ENCODE assay signal across 15 cellular contexts in the genomic region with DNA sequence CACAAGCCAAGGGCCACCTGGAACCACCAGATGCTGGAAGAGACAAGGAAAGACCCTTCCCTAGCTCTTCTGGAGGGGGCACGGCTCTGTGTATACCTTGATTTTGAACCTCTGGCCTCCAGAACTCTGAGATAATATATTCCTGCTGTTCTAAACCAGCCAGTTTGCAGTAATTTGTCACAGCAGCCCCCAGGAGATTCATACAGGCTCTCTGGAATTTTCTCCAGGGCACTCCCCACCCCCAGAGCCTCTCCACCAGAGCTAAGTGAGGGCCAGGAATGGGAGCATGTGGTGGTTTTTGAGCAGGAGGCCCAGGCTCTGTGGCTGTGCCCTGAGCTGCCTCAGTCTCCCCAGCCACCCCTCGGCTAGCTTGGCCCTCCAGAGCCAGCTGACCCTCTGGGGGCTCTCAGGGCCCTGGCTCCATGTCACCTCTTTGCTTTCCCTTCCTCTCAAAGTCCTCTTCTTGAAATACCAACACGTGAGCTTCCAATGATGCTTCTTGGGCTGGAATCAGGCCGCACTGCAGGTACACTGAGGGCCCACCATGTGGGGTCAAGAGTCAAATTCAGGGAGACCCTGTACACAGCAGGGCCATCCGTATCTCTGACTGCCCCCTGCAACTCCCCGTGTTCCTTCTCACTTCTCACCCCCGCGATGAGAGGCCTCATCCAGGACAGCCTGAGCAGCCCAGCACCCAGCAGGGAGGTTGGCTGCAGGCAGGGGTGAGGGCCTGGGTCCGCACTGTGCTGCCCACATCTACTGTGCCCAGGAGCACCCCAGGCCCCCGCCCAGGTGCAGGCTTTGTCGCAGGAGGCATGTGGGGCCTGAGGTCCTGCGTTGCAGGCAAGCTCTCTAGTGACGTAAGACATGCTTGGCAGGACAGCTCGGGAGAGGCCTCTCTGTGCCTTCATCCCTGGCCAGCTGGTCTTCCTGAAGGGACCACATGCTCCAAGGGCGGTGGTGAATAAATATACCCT.
"Had no signal": no experiment of that assay in that cellular context is flagged by ENCODE, and none has a peak within 500 bp of the region (broad histone marks: within the 10 kb centered on the region; RNA-seq: fewer than 3 reads in every experiment).

No MANE protein-coding gene starts in this region.

- DNase-seq: activated CD4-positive, alpha-beta T cell treated with anti-CD3 and anti-CD28 coated beads, Interleukin-2, amount 50 U/mL, for 4 hours; activated gamma-delta T cell; activated T-cell treated with anti-CD3 and anti-CD28 coated beads, Interleukin-2, amount 50 U/mL, for 72 hours; effector CD4-positive, alpha-beta T cell; gastrocnemius medialis; natural killer cell; occipital lobe; psoas muscle; right lobe of liver; stomach had no signal

- H3K4me3 Mint-ChIP-seq: activated T-cell treated with anti-CD3 and anti-CD28 coated beads, Interleukin-2, amount 50 U/mL, for 72 hours; natural killer cell; T-helper 2 cell treated with Interferon-gamma antibody and Interleukin-4, amounts not matched to agents 5 μg/mL and 100 μg/mL, for 36 hours had no signal

- H3K27ac ChIP-seq: cardiac muscle cell, gastrocnemius medialis, psoas muscle, right lobe of liver, stomach, thoracic aorta had no signal

- H3K9me3 Mint-ChIP-seq: activated naive CD4-positive, alpha-beta T cell treated with anti-CD3 and anti-CD28 coated beads, Interleukin-2, amount 50 U/mL, for 72 hours; activated T-cell treated with anti-CD3 and anti-CD28 coated beads, Interleukin-2, amount 50 U/mL, for 72 hours; natural killer cell; T-helper 2 cell treated with Interferon-gamma antibody and Interleukin-4, amounts not matched to agents 5 μg/mL and 100 μg/mL, for 36 hours had no signal

- H3K27ac Mint-ChIP-seq: activated naive CD4-positive, alpha-beta T cell treated with anti-CD3 and anti-CD28 coated beads, Interleukin-2, amount 50 U/mL, for 72 hours; activated T-cell treated with anti-CD3 and anti-CD28 coated beads, Interleukin-2, amount 50 U/mL, for 72 hours; natural killer cell; T-helper 2 cell treated with Interferon-gamma antibody and Interleukin-4, amounts not matched to agents 5 μg/mL and 100 μg/mL, for 36 hours had no signal

- H3K36me3 Mint-ChIP-seq: activated naive CD4-positive, alpha-beta T cell treated with anti-CD3 and anti-CD28 coated beads, Interleukin-2, amount 50 U/mL, for 72 hours; natural killer cell had no signal

- ATAC-seq: activated CD4-positive, CD25-positive, alpha-beta regulatory T cell treated with anti-CD3 and anti-CD28 coated beads, Interleukin-2, amount 50 U/mL, for 24 hours; activated naive CD4-positive, alpha-beta T cell treated with anti-CD3 and anti-CD28 coated beads, Interleukin-2, amount 50 U/mL, for 72 hours; activated T-cell treated with anti-CD3 and anti-CD28 coated beads, Interleukin-2, amount 50 U/mL, for 72 hours; gastrocnemius medialis; natural killer cell; psoas muscle had no signal
